2 cellular contexts compared by ENCODE assay signal in the genomic region with DNA sequence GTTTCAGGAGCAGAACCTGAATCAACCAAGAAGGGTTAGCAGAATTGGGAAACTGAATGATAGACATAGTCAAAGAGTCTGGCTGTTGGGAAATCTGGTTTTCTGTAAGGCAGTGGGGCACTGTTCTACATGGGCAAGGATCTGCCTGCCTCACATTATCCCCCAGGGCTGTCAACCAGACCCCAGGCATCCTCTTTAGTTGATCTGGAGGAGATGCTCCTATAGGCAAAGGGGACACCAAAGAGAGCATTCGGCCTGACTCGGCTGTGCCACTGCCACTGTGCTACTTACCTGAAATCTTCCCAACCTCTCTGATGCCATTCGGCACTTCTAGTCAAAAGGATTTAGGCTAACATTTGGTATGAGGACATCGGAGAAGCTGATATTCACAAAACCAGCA.
TF ChIP-seq lines count a peak whose summit lies in the region.

No MANE protein-coding gene starts in this region.

TF ChIP-seq in liver, 16 proteins besides CTCF, POLR2A, EP300 and RAD21:
- TF ChIP-seq MAX (IDR thresholded peaks at IDR 0.05) (no peak), TAF1 (conservative IDR thresholded peaks at IDR 0.05) (no peak), HNF4G (IDR thresholded peaks at IDR 0.05) (no peak), JUND (IDR thresholded peaks at IDR 0.05) (no peak), RXRA (IDR thresholded peaks at IDR 0.05) (no peak), FOXA1 (IDR thresholded peaks at IDR 0.05) (no peak), FOXA2 (IDR thresholded peaks at IDR 0.05) (no peak), ZBTB33 (IDR thresholded peaks at IDR 0.05) (no peak), YY1 (IDR thresholded peaks at IDR 0.05) (no peak), NR2F2 (IDR thresholded peaks at IDR 0.05) (no peak), ATF3 (IDR thresholded peaks at IDR 0.05) (no peak), GABPA (IDR thresholded peaks at IDR 0.05 in 1 of 2, conservative IDR thresholded peaks at IDR 0.05 in 1 of 2) (no peak), EGR1 (IDR thresholded peaks at IDR 0.05; ENCODE audit: low read depth in 2 of 2) (no peak)
- TF ChIP-seq, protein P1, sequence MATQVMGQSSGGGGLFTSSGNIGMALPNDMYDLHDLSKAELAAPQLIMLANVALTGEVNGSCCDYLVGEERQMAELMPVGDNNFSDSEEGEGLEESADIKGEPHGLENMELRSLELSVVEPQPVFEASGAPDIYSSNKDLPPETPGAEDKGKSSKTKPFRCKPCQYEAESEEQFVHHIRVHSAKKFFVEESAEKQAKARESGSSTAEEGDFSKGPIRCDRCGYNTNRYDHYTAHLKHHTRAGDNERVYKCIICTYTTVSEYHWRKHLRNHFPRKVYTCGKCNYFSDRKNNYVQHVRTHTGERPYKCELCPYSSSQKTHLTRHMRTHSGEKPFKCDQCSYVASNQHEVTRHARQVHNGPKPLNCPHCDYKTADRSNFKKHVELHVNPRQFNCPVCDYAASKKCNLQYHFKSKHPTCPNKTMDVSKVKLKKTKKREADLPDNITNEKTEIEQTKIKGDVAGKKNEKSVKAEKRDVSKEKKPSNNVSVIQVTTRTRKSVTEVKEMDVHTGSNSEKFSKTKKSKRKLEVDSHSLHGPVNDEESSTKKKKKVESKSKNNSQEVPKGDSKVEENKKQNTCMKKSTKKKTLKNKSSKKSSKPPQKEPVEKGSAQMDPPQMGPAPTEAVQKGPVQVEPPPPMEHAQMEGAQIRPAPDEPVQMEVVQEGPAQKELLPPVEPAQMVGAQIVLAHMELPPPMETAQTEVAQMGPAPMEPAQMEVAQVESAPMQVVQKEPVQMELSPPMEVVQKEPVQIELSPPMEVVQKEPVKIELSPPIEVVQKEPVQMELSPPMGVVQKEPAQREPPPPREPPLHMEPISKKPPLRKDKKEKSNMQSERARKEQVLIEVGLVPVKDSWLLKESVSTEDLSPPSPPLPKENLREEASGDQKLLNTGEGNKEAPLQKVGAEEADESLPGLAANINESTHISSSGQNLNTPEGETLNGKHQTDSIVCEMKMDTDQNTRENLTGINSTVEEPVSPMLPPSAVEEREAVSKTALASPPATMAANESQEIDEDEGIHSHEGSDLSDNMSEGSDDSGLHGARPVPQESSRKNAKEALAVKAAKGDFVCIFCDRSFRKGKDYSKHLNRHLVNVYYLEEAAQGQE (IDR thresholded peaks at IDR 0.05) = no peak

TF ChIP-seq in HepG2, 621 proteins besides CTCF, POLR2A, EP300 and RAD21:
- no peak for TF ChIP-seq ISL2 (CRISPR knock-in tag; IDR thresholded peaks at IDR 0.05)
- TF ChIP-seq BRD4 (CRISPR knock-in tag; IDR thresholded peaks at IDR 0.05) = no peak
- no peak for TF ChIP-seq PHF8 (CRISPR knock-in tag; IDR thresholded peaks at IDR 0.05)
- TF ChIP-seq FOXO4 (CRISPR knock-in tag; conservative IDR thresholded peaks at IDR 0.05) = no peak
- TF ChIP-seq POLR2AphosphoS2 (IDR thresholded peaks at IDR 0.05; ENCODE audit: low read depth, low read length) = no peak
- no peak for TF ChIP-seq ZNF780A (CRISPR knock-in tag; IDR thresholded peaks at IDR 0.05)
- no peak for TF ChIP-seq ZNF572 (CRISPR knock-in tag; IDR thresholded peaks at IDR 0.05)
- no peak for TF ChIP-seq RFX5 (IDR thresholded peaks at IDR 0.05; ENCODE audit: low read depth, low read length)
- no peak for TF ChIP-seq KMT2B (CRISPR knock-in tag; IDR thresholded peaks at IDR 0.05)
- TF ChIP-seq ZNF367 (CRISPR knock-in tag; IDR thresholded peaks at IDR 0.05; ENCODE audit: borderline replicate concordance) = no peak
